In genomic region chr14:37202812-37203211, GRCh38 we compare ENCODE assay signal across 11 cellular contexts. TPM values are rescaled to one million over a fixed set of nuclear protein-coding genes. Genes with fewer than 3 reads are reported as not detected.
A peak's percentile ranks its signal among the peaks of the same experiment; 100 is the strongest.
DNase-seq lines count a peak whose midpoint lies in the region; ATAC-seq and TF ChIP-seq lines count a peak whose summit lies in the region.
"Had no signal": no experiment of that assay in that cellular context is flagged by ENCODE, and none has a peak within 500 bp of the region (broad histone marks: within the 10 kb centered on the region; RNA-seq: fewer than 3 reads in every experiment).

No MANE protein-coding gene starts in this region.

- TF ChIP-seq CTCF in RWPE2 (IDR thresholded peaks at IDR 0.05; ENCODE audit: poor library complexity, severe bottlenecking) (no peak), choroid plexus epithelial cell (conservative IDR thresholded peaks at IDR 0.05; ENCODE audit: low read depth, low read length) (no peak)

- H3K9me3 ChIP-seq in RWPE2 (ENCODE audit: severe bottlenecking): peaks cover 10% of the 10 kb centered on the region

- ATAC-seq in RWPE2 (ENCODE audit: low read depth): peak; percentile 56; the same call in 2 of the 3 replicates
- ATAC-seq: A549 had no signal

- peaks cover 15% of the 10 kb centered on the region for H3K4me1 ChIP-seq in RWPE2 (ENCODE audit: insufficient read depth, poor library complexity, severe bottlenecking)

- no peaks in the 10 kb centered on the region for H3K36me3 ChIP-seq in RWPE2 (ENCODE audit: low read depth)

- no peaks in the 10 kb centered on the region for H3K27me3 ChIP-seq in RWPE2 (ENCODE audit: insufficient read depth, poor library complexity, severe bottlenecking)

- H3K4me3 ChIP-seq in RWPE2 (ENCODE audit: severe bottlenecking) (no peak overlapping the region), choroid plexus epithelial cell (ENCODE audit: low read depth, low read length) (no peak overlapping the region)
- H3K4me3 ChIP-seq: A549 had no signal

- peak overlapping the region; percentile 43 for H3K27ac ChIP-seq in RWPE2 (ENCODE audit: poor library complexity, severe bottlenecking)
- H3K27ac ChIP-seq: A549 had no signal

- no peak for DNase-seq in RWPE2 (ENCODE audit: low spot score)
- peak; percentile 7 for DNase-seq in choroid plexus epithelial cell (ENCODE audit: low read depth)
- DNase-seq in iris pigment epithelial cell (ENCODE audit: low read depth): peak; percentile 29
- no peak for DNase-seq in DMS114 treated with DMSO at 0.1 percent for 48 hours (lab: John Stamatoyannopoulos, UW; ENCODE audit: unreplicated experiment)
- DNase-seq in occipital lobe (lab: John Stamatoyannopoulos, UW): no peak
- DNase-seq in amygdala (lab: John Stamatoyannopoulos, UW): no peak
- DNase-seq: Caco-2; CD8-positive, alpha-beta memory T cell had no signal

RNA-seq across cellular contexts. Expression of gene MIPOL1, which starts 5.1 kb away (rescaled TPM):
- 29.9 TPM for total RNA-seq in occipital lobe
- total RNA-seq: CD8-positive, alpha-beta memory T cell had no signal

RNA-seq across cellular contexts. Expression of gene SLC25A21, which starts 30.4 kb away (rescaled TPM):
- 0.78 TPM for total RNA-seq in occipital lobe
- total RNA-seq: CD8-positive, alpha-beta memory T cell; H4; HT-29 had no signal

Comparison
In these comparisons a context has a peak if more than half of its experiments do, and no peak if none do; other contexts are left out.
1. DNase-seq: peak in choroid plexus epithelial cell (single experiment) and iris pigment epithelial cell (single experiment); none in RWPE2 (single experiment), DMS114 treated with DMSO at 0.1 percent for 48 hours (single experiment), occipital lobe (single experiment) and amygdala (0 of 56).